Comparison of ENCODE assay signal across 20 cellular contexts in genomic region chr18:44697315-44697714, GRCh38. TPM values are rescaled to one million over a fixed set of nuclear protein-coding genes. Genes with fewer than 3 reads are reported as not detected.
DNase-seq lines count a peak whose midpoint lies in the region; ATAC-seq, FAIRE-seq and TF ChIP-seq lines count a peak whose summit lies in the region.
"Had no signal": no experiment of that assay in that cellular context is flagged by ENCODE, and none has a peak within 500 bp of the region (broad histone marks: within the 10 kb centered on the region; RNA-seq: fewer than 3 reads in every experiment).

No MANE protein-coding gene starts in this region.

- 66% methylated on average over 2 of the region's 2 CpGs for WGBS in esophagus muscularis mucosa
- 47 to 53% (median 50%) methylated on average over 2 of the region's 2 CpGs for WGBS in ovary, 3 donors
- WGBS in thyroid gland, 2 donors, result 69 to 70% methylated on average over 2 of the region's 2 CpGs

- H3K27ac ChIP-seq in esophagus muscularis mucosa (replicated peaks in 1 of 4), result peak overlapping the region; percentile 72 to 81 (median 76)
- H3K27ac ChIP-seq in ovary, result peak overlapping the region; percentile 5 to 27
- peak overlapping the region in 2 of 3 donors; percentile 39 to 43 for H3K27ac ChIP-seq in thyroid gland
- H3K27ac ChIP-seq: HL-60, KMS-11 had no signal

- POLR2A ChIA-PET in WTC11 (lab: Charles Lee), result no interaction called here

- no peak overlapping the region; the same call in 1 of the 2 replicates for H3K4me3 Mint-ChIP-seq in WTC11

- TF ChIP-seq CTCF in WTC11 (IDR thresholded peaks at IDR 0.05) (no peak), esophagus muscularis mucosa (IDR thresholded peaks at IDR 0.05) (no peak), ovary (IDR thresholded peaks at IDR 0.05) (no peak), thyroid gland (IDR thresholded peaks at IDR 0.05) (no peak), D721Med (IDR thresholded peaks at IDR 0.05; ENCODE audit: insufficient read depth, missing control alignments) (no peak)

- H3K9me3 ChIP-seq in esophagus muscularis mucosa, result no peaks in the 10 kb centered on the region
- no peaks in the 10 kb centered on the region for H3K9me3 ChIP-seq in ovary
- H3K9me3 ChIP-seq in thyroid gland, result no peaks in the 10 kb centered on the region

- H3K9me3 Mint-ChIP-seq in WTC11, result no peaks in the 10 kb centered on the region

- TF ChIP-seq EP300 in esophagus muscularis mucosa (IDR thresholded peaks at IDR 0.05) (no peak), ovary (IDR thresholded peaks at IDR 0.05) (no peak)

- peak overlapping the region; percentile 14; the same call in 1 of the 2 replicates for H3K27ac Mint-ChIP-seq in WTC11

- intact Hi-C loops in esophagus muscularis mucosa (cut with DNase I), result no loop called here
- intact Hi-C loops in ovary (cut with DNase I), result loop anchor here in 1 of 4 donors (10.0 kb wide), 1 partner anchor 97 kb away; no protein-coding TSS in a partner anchor
- intact Hi-C loops in thyroid gland (cut with DNase I), result no loop called here

- H3K4me1 Mint-ChIP-seq in WTC11, result peaks cover 58% of the 10 kb centered on the region

- peaks cover 8% of the 10 kb centered on the region; the same call in 1 of the 2 replicates for H3K36me3 Mint-ChIP-seq in WTC11

- H3K4me3 ChIP-seq in esophagus muscularis mucosa, result peak overlapping the region; percentile 20 to 48 (median 42)
- no peak overlapping the region for H3K4me3 ChIP-seq in ovary
- no peak overlapping the region for H3K4me3 ChIP-seq in thyroid gland (replicated peaks in 1 of 3)
- H3K4me3 ChIP-seq: dorsolateral prefrontal cortex had no signal

- CTCF ChIA-PET in WTC11 (lab: Charles Lee), result interaction anchor here (1.0 to 1.7 kb wide), 2 partner anchors 19 to 516 kb away, joined by 3 to 4 read pairs; no protein-coding TSS in a partner anchor

- no peaks in the 10 kb centered on the region for H3K27me3 Mint-ChIP-seq in WTC11 (ENCODE audit: low read depth)

- H3K36me3 ChIP-seq in esophagus muscularis mucosa (no peaks in the 10 kb centered on the region), ovary (no peaks in the 10 kb centered on the region), thyroid gland (no peaks in the 10 kb centered on the region)

- no peak for TF ChIP-seq POLR2A in esophagus muscularis mucosa (IDR thresholded peaks at IDR 0.05; ENCODE audit: low read depth)
- TF ChIP-seq POLR2A in ovary (IDR thresholded peaks at IDR 0.05), result no peak
- no peak for TF ChIP-seq POLR2A in thyroid gland (IDR thresholded peaks at IDR 0.05)

- no peaks in the 10 kb centered on the region for H3K27me3 ChIP-seq in esophagus muscularis mucosa
- no peaks in the 10 kb centered on the region for H3K27me3 ChIP-seq in ovary
- H3K27me3 ChIP-seq in thyroid gland, result no peaks in the 10 kb centered on the region
- H3K27me3 ChIP-seq: dorsolateral prefrontal cortex had no signal

- peaks cover 34 to 94% (median 81%) of the 10 kb centered on the region in 4 donors for H3K4me1 ChIP-seq in esophagus muscularis mucosa
- H3K4me1 ChIP-seq in ovary (ENCODE audit: insufficient read depth), result peaks cover 17% of the 10 kb centered on the region
- H3K4me1 ChIP-seq in thyroid gland, result peaks cover 51 to 60% of the 10 kb centered on the region in 2 donors

- FAIRE-seq in D721Med (lab: Jason Lieb, UNC) (no peak), RCC 7860 (lab: Jason Lieb, UNC) (no peak)
- FAIRE-seq: GM18507, GM19239 had no signal

- DNase-seq in WTC11 (ENCODE audit: low spot score), result no peak
- no peak for DNase-seq in esophagus muscularis mucosa (ENCODE audit: extremely low spot score)
- DNase-seq in ovary, result no peak
- DNase-seq in thyroid gland, result no peak
- no peak for DNase-seq in D721Med (ENCODE audit: insufficient read length, low spot score)
- no peak for DNase-seq in RCC 7860 (ENCODE audit: low spot score)
- DNase-seq: activated CD4-positive, CD25-positive, alpha-beta regulatory T cell; activated naive CD4-positive, alpha-beta T cell; DMS53; NCI-H1105 treated with DMSO at 0.1 percent for 48 hours; NCI-H2171; NCI-H82; stimulated activated naive CD4-positive, alpha-beta T cell treated with Interleukin-2 at 50 U/mL for 16 hours; T-helper 1 cell had no signal

- ATAC-seq in WTC11 (peak; percentile 54), GM21576 (IDR thresholded peaks at IDR 0.05; ENCODE audit: unreplicated experiment) (no peak)

TF ChIP-seq in WTC11, 78 proteins besides CTCF, POLR2A, EP300 and RAD21:
- TF ChIP-seq ZNF425 (CRISPR knock-in tag; conservative IDR thresholded peaks at IDR 0.05), result no peak
- no peak for TF ChIP-seq ZNF317 (CRISPR knock-in tag; IDR thresholded peaks at IDR 0.05; ENCODE audit: borderline replicate concordance, low read depth)
- no peak for TF ChIP-seq JUN (CRISPR knock-in tag; IDR thresholded peaks at IDR 0.05)
- TF ChIP-seq PREB (CRISPR knock-in tag; IDR thresholded peaks at IDR 0.05; ENCODE audit: borderline replicate concordance), result no peak
- TF ChIP-seq USF1 (CRISPR knock-in tag; IDR thresholded peaks at IDR 0.05), result no peak
- no peak for TF ChIP-seq FOXP1 (CRISPR knock-in tag; IDR thresholded peaks at IDR 0.05; ENCODE audit: borderline replicate concordance)
- no peak for TF ChIP-seq SOX15 (CRISPR knock-in tag; IDR thresholded peaks at IDR 0.05)
- no peak for TF ChIP-seq SP1 (CRISPR knock-in tag; conservative IDR thresholded peaks at IDR 0.05)
- TF ChIP-seq ZNF121 (CRISPR knock-in tag; IDR thresholded peaks at IDR 0.05), result no peak
- TF ChIP-seq ZBTB21 (CRISPR knock-in tag; IDR thresholded peaks at IDR 0.05; ENCODE audit: borderline replicate concordance), result no peak
- TF ChIP-seq ZNF232 (CRISPR knock-in tag; IDR thresholded peaks at IDR 0.05), result no peak
TF ChIP-seq in WTC11: peak in this region for 0.

RNA-seq across cellular contexts. Expression of gene SETBP1, which starts 16.6 kb away (rescaled TPM):
- 5.9 to 9.6 TPM (median 6.3 TPM) in 3 replicates for total RNA-seq in WTC11 (2021)
- 10 to 100 TPM; 40.9 to 86.5 (median 65.1) TPM for total RNA-seq in esophagus muscularis mucosa
- total RNA-seq in ovary, result 10 to 100 TPM; 23.0 to 53.7 (median 33.3) TPM
- polyA plus RNA-seq in ovary, result 10 to 100 TPM in 1 of 2 donors, 1 to 10 TPM in 1; 7.8 to 12.9 TPM
- total RNA-seq in thyroid gland, result 10 to 100 TPM; 32.1 to 72.0 (median 42.0) TPM

Comparison
In these comparisons a context has a peak if more than half of its experiments do, and no peak if none do; other contexts are left out.
1. H3K27ac ChIP-seq: peak in every context shown above with its lines; median percentile 76 in esophagus muscularis mucosa; 41 in thyroid gland; 16 in ovary.
2. H3K4me3 ChIP-seq: peak in esophagus muscularis mucosa (4 of 4); none in ovary (single experiment) and thyroid gland (0 of 3).